Comparison of ENCODE assay signal across 21 cellular contexts in genomic region chr10:113449151-113449695, GRCh38.
"Had no signal": no experiment of that assay in that cellular context is flagged by ENCODE, and none has a peak within 500 bp of the region (broad histone marks: within the 10 kb centered on the region; RNA-seq: fewer than 3 reads in every experiment).

No MANE protein-coding gene starts in this region.

- H3K36me3 ChIP-seq: gastroesophageal sphincter, right lobe of liver, tibial nerve had no signal

- H3K4me1 ChIP-seq: psoas muscle, testis had no signal

- ATAC-seq: esophagus mucosa; gastroesophageal sphincter; left ventricle myocardium superior; psoas muscle; right lobe of liver; stimulated activated naive B cell treated with anti-CD40 and anti-IgM and Interleukin-4, amounts not matched to agents 10 μg/mL and 1 μg/mL and 100 μg/mL, for 72 hours; stimulated activated naive CD8-positive, alpha-beta T cell treated with anti-CD3 and anti-CD28 coated beads, Interleukin-15, amount 100 ng/mL, for 72 hours had no signal

- H3K4me3 ChIP-seq: dorsolateral prefrontal cortex, gastroesophageal sphincter, lung, psoas muscle, right lobe of liver, testis, tibial nerve had no signal

- DNase-seq: cortex of kidney; dorsolateral prefrontal cortex; effector memory CD4-positive, alpha-beta T cell; foreskin fibroblast; glutamatergic neuron; left colon; left ventricle myocardium superior; mesenchymal stem cell; naive B cell; psoas muscle; retina; right lobe of liver; stimulated activated CD4-positive, alpha-beta T cell treated with anti-CD3 and anti-CD28 coated beads, Interleukin-2, amount 100 ng/mL, for 24 hours; stimulated activated CD4-positive, alpha-beta T cell treated with anti-CD3 and anti-CD28 coated beads, Interleukin-4, amount 100 ng/mL, for 4 hours; stimulated activated naive B cell treated with anti-CD40 and anti-IgM and Interleukin-4, amounts not matched to agents 10 μg/mL and 1 μg/mL and 100 μg/mL, for 72 hours; stimulated activated naive CD8-positive, alpha-beta T cell treated with anti-CD3 and anti-CD28 coated beads, Interleukin-15, amount 100 ng/mL, for 72 hours; testis had no signal

- H3K9me3 ChIP-seq: gastroesophageal sphincter, psoas muscle, right lobe of liver, testis, tibial nerve had no signal

- H3K27ac ChIP-seq: dorsolateral prefrontal cortex, gastroesophageal sphincter, psoas muscle, right lobe of liver, testis, tibial nerve had no signal

- H3K27me3 ChIP-seq: gastroesophageal sphincter, right lobe of liver, testis had no signal
